In the genomic region with DNA sequence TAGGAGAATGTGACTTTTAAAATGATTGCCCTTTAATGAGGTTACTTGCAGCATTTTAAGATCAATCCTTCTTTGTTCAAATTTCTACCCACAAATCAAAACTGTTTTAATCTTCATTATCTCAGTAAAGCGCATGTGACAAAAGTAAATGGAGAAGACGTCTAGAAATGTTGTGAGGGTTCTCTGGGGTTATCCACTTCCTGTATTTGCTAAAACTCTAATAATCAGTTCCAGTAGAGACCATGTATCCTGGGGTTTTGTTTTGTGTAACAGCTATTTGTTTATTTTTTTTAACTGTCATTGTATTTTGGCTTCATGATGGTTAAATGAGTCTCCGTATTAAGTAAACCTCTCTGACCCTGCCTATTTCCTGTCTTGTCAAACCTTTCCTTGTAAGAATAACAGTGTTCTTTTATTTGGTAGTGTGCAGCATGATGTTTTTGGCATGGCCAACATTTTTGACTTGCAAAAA, we compare ENCODE assay signal across 10 cellular contexts. TPM values are rescaled to one million over a fixed set of nuclear protein-coding genes. Genes with fewer than 3 reads are reported as not detected.
DNase-seq lines count a peak whose midpoint lies in the region; ATAC-seq and TF ChIP-seq lines count a peak whose summit lies in the region.
"Had no signal": no experiment of that assay in that cellular context is flagged by ENCODE, and none has a peak within 500 bp of the region (broad histone marks: within the 10 kb centered on the region; RNA-seq: fewer than 3 reads in every experiment).

No MANE protein-coding gene starts in this region.

- H3K4me3 ChIP-seq in GM23248 (peak overlapping the region; percentile 20), SJSA1 (no peak overlapping the region), upper lobe of left lung (peak overlapping the region in 1 of 4 donors; percentile 1), trophoblast cell (ENCODE audit: low read depth, low read length) (no peak overlapping the region)

- H3K9me3 ChIP-seq in GM23248 (ENCODE audit: low read depth), result no peaks in the 10 kb centered on the region
- no peaks in the 10 kb centered on the region; the same call in 1 of the 2 replicates for H3K9me3 ChIP-seq in SJSA1 (replicated peaks)
- no peaks in the 10 kb centered on the region for H3K9me3 ChIP-seq in upper lobe of left lung
- no peaks in the 10 kb centered on the region for H3K9me3 ChIP-seq in trophoblast cell (ENCODE audit: insufficient read depth, low read depth, low read length)
- H3K9me3 ChIP-seq: esophagus squamous epithelium had no signal

- no peak overlapping the region for H3K4me3 Mint-ChIP-seq in activated T-helper 2 cell treated with anti-CD3 and anti-CD28 coated beads, Interferon-gamma antibody, Interleukin-2, Interleukin-4, amounts not matched to agents 10 μg/mL and 5 μg/mL and 100 μg/mL, durations not matched to agents 14 hours and 24 hours and 36 hours (ENCODE audit: low read depth)
- H3K4me3 Mint-ChIP-seq: activated B cell treated with CpG ODN at 0.5 μM for 24 hours, H9 had no signal

- H3K27ac ChIP-seq in GM23248 (peak overlapping the region; percentile 87), SJSA1 (peak overlapping the region; percentile 39), upper lobe of left lung (peak overlapping the region in 3 of 4 donors; percentile 25 to 50 (median 38)), trophoblast cell (ENCODE audit: low read depth, low read length) (no peak overlapping the region)

- H2AFZ ChIP-seq in GM23248, result peak overlapping the region; percentile 26
- no peak overlapping the region for H2AFZ ChIP-seq in trophoblast cell (ENCODE audit: insufficient read depth, low read length, poor library complexity)

- H3K4me1 ChIP-seq in GM23248 (ENCODE audit: insufficient read depth), result peaks cover 45% of the 10 kb centered on the region
- peaks cover 23% of the 10 kb centered on the region for H3K4me1 ChIP-seq in SJSA1 (replicated peaks)
- H3K4me1 ChIP-seq in upper lobe of left lung, result peaks cover 0 to 11% (median 6%) of the 10 kb centered on the region in 4 donors
- no peaks in the 10 kb centered on the region for H3K4me1 ChIP-seq in trophoblast cell (ENCODE audit: control insufficient read depth in 1 of 2, insufficient read depth in 2 of 2, low read length in 2 of 2)

- no peak for TF ChIP-seq POLR2A in upper lobe of left lung (IDR thresholded peaks at IDR 0.05)

- no peak overlapping the region for H2BK12ac ChIP-seq in trophoblast cell (ENCODE audit: low read length)

- ATAC-seq in upper lobe of left lung (ENCODE audit: low FRiP score in 2 of 2), result peak in 1 of 2 donors; percentile 3
- no peak for ATAC-seq in activated naive CD4-positive, alpha-beta T cell treated with anti-CD3 and anti-CD28 coated beads, Interleukin-2, amount 50 U/mL, for 72 hours

- H4K20me1 ChIP-seq in GM23248 (ENCODE audit: insufficient read depth), result no peaks in the 10 kb centered on the region

- no peak overlapping the region for H2BK120ac ChIP-seq in trophoblast cell (ENCODE audit: insufficient read depth, low read length, poor library complexity)

- no peak overlapping the region for H4K8ac ChIP-seq in trophoblast cell (ENCODE audit: low read depth, low read length)

- H3K79me1 ChIP-seq in trophoblast cell (ENCODE audit: low read length), result no peaks in the 10 kb centered on the region

- intact Hi-C loops in activated T-helper 2 cell treated with anti-CD3 and anti-CD28 coated beads, Interferon-gamma antibody, Interleukin-2, Interleukin-4, amounts not matched to agents 10 μg/mL and 5 μg/mL and 100 μg/mL, durations not matched to agents 14 hours and 24 hours and 36 hours (cut with micrococcal nuclease), result loop anchor here (5.0 kb wide), 1 partner anchor 274 kb away; no protein-coding TSS in a partner anchor

- no peaks in the 10 kb centered on the region for H3K9me2 ChIP-seq in GM23248 (ENCODE audit: insufficient read depth)

- no peak for TF ChIP-seq CTCF in upper lobe of left lung (IDR thresholded peaks at IDR 0.05)

- no peak for TF ChIP-seq EP300 in upper lobe of left lung (IDR thresholded peaks at IDR 0.05)

- H3K36me3 Mint-ChIP-seq in activated T-helper 2 cell treated with anti-CD3 and anti-CD28 coated beads, Interferon-gamma antibody, Interleukin-2, Interleukin-4, amounts not matched to agents 10 μg/mL and 5 μg/mL and 100 μg/mL, durations not matched to agents 14 hours and 24 hours and 36 hours (ENCODE audit: low read depth), result no peaks in the 10 kb centered on the region
- H3K36me3 Mint-ChIP-seq in activated naive CD4-positive, alpha-beta T cell treated with anti-CD3 and anti-CD28 coated beads, Interleukin-2, amount 50 U/mL, for 72 hours, result no peaks in the 10 kb centered on the region

- H3K4ac ChIP-seq in trophoblast cell (ENCODE audit: low read depth, low read length), result no peak overlapping the region

- 0 to 2% methylated on average over 3 of the region's 3 CpGs for WGBS in GM23248 (ENCODE audit: low coverage in 1 of 2, low lambda C conversion rate in 2 of 2, missing lambda C conversion rate in 2 of 2), 2 experiments
- 11 to 17% methylated on average over 3 of the region's 3 CpGs for WGBS in upper lobe of left lung, 2 donors
- no CpG with 5 or more reads among the region's 3 CpGs for WGBS in trophoblast cell (ENCODE audit: extremely low coverage, insufficient coverage, insufficient read length)

- H3K14ac ChIP-seq in trophoblast cell (ENCODE audit: low read length), result no peak overlapping the region

- H3K27me3 Mint-ChIP-seq in activated T-helper 2 cell treated with anti-CD3 and anti-CD28 coated beads, Interferon-gamma antibody, Interleukin-2, Interleukin-4, amounts not matched to agents 10 μg/mL and 5 μg/mL and 100 μg/mL, durations not matched to agents 14 hours and 24 hours and 36 hours (ENCODE audit: low read depth), result peaks cover 4% of the 10 kb centered on the region
- H3K27me3 Mint-ChIP-seq: activated B cell treated with CpG ODN at 0.5 μM for 24 hours had no signal

- H3F3A ChIP-seq in GM23248 (ENCODE audit: insufficient read depth), result peaks cover 54% of the 10 kb centered on the region

- H3K4me2 ChIP-seq in GM23248 (ENCODE audit: unreplicated experiment) (peak overlapping the region; percentile 68), trophoblast cell (ENCODE audit: low read length) (no peak overlapping the region)

- H3K9ac ChIP-seq in GM23248 (peak overlapping the region; percentile 75), trophoblast cell (ENCODE audit: low read length) (no peak overlapping the region)

- peaks cover 6% of the 10 kb centered on the region for H3K4me1 Mint-ChIP-seq in activated T-helper 2 cell treated with anti-CD3 and anti-CD28 coated beads, Interferon-gamma antibody, Interleukin-2, Interleukin-4, amounts not matched to agents 10 μg/mL and 5 μg/mL and 100 μg/mL, durations not matched to agents 14 hours and 24 hours and 36 hours (ENCODE audit: low read depth)

- H3K27me3 ChIP-seq in GM23248 (replicated peaks; ENCODE audit: insufficient read depth) (no peaks in the 10 kb centered on the region), SJSA1 (replicated peaks) (no peaks in the 10 kb centered on the region), upper lobe of left lung (no peaks in the 10 kb centered on the region), trophoblast cell (ENCODE audit: insufficient read depth, low read length) (no peaks in the 10 kb centered on the region)
- H3K27me3 ChIP-seq: esophagus squamous epithelium had no signal

- H4K91ac ChIP-seq in trophoblast cell (ENCODE audit: low read depth, low read length), result no peak overlapping the region

- H3K79me2 ChIP-seq in GM23248 (ENCODE audit: insufficient read depth) (no peaks in the 10 kb centered on the region), trophoblast cell (ENCODE audit: control insufficient read depth, insufficient read depth, low read length, poor library complexity) (no peaks in the 10 kb centered on the region)

- DNase-seq in GM23248 (peak; percentile 47), SJSA1 (ENCODE audit: low read depth in 1 of 2, low spot score in 2 of 2) (peak in 1 of 2 experiments; percentile 70), globus pallidus (ENCODE audit: low spot score) (peak; percentile 14), upper lobe of left lung (no peak), trophoblast cell (no peak)
- no peak for DNase-seq in activated T-helper 2 cell treated with anti-CD3 and anti-CD28 coated beads, Interferon-gamma antibody, Interleukin-2, Interleukin-4, amounts not matched to agents 10 μg/mL and 5 μg/mL and 100 μg/mL, durations not matched to agents 14 hours and 24 hours and 36 hours (ENCODE audit: low spot score)
- no peak for DNase-seq in activated naive CD4-positive, alpha-beta T cell treated with anti-CD3 and anti-CD28 coated beads, Interleukin-2, amount 50 U/mL, for 72 hours (ENCODE audit: low spot score in 2 of 2)
- DNase-seq: activated B cell treated with CpG ODN at 0.5 μM for 24 hours, esophagus squamous epithelium, H9 had no signal

- no peaks in the 10 kb centered on the region for H3K9me3 Mint-ChIP-seq in activated T-helper 2 cell treated with anti-CD3 and anti-CD28 coated beads, Interferon-gamma antibody, Interleukin-2, Interleukin-4, amounts not matched to agents 10 μg/mL and 5 μg/mL and 100 μg/mL, durations not matched to agents 14 hours and 24 hours and 36 hours
- no peaks in the 10 kb centered on the region for H3K9me3 Mint-ChIP-seq in activated naive CD4-positive, alpha-beta T cell treated with anti-CD3 and anti-CD28 coated beads, Interleukin-2, amount 50 U/mL, for 72 hours
- H3K9me3 Mint-ChIP-seq: activated B cell treated with CpG ODN at 0.5 μM for 24 hours had no signal

- in situ Hi-C loops in GM23248 (cut with MboI), result loop anchor here (25.0 kb wide), 1 partner anchor 279 kb away; the partner anchor contains the start of gene FBN1

- no peak overlapping the region for H3K18ac ChIP-seq in trophoblast cell (ENCODE audit: low read length)

- no peak overlapping the region for H2BK5ac ChIP-seq in trophoblast cell (ENCODE audit: low read depth, low read length, poor library complexity)

- no peak overlapping the region for H2AK5ac ChIP-seq in trophoblast cell (ENCODE audit: low read length)

- H3K36me3 ChIP-seq in GM23248 (ENCODE audit: low read depth) (no peaks in the 10 kb centered on the region), SJSA1 (no peaks in the 10 kb centered on the region), upper lobe of left lung (no peaks in the 10 kb centered on the region), trophoblast cell (ENCODE audit: control insufficient read depth in 1 of 2, insufficient read depth in 2 of 2, low read length in 2 of 2) (no peaks in the 10 kb centered on the region)
- H3K36me3 ChIP-seq: esophagus squamous epithelium had no signal

- H3K27ac Mint-ChIP-seq in activated T-helper 2 cell treated with anti-CD3 and anti-CD28 coated beads, Interferon-gamma antibody, Interleukin-2, Interleukin-4, amounts not matched to agents 10 μg/mL and 5 μg/mL and 100 μg/mL, durations not matched to agents 14 hours and 24 hours and 36 hours, result no peak overlapping the region
- no peak overlapping the region for H3K27ac Mint-ChIP-seq in activated naive CD4-positive, alpha-beta T cell treated with anti-CD3 and anti-CD28 coated beads, Interleukin-2, amount 50 U/mL, for 72 hours
- H3K27ac Mint-ChIP-seq: activated B cell treated with CpG ODN at 0.5 μM for 24 hours, H9 had no signal

- no peak overlapping the region for H4K12ac ChIP-seq in trophoblast cell (ENCODE audit: low read depth, low read length)

- no peak overlapping the region for H3K23ac ChIP-seq in trophoblast cell (ENCODE audit: low read length)

RNA-seq across cellular contexts. Expression of gene DUT, which starts 27.5 kb away (rescaled TPM):
- 78.0 and 80.6 TPM in 2 replicates for total RNA-seq in GM23248 (2014; rRNA removed; shearing (Covaris generic))
- 149 and 156 TPM in 2 replicates for polyA plus RNA-seq in GM23248 (2016; fragmentation: Nextera tagmentation; extraction: Ambion mirVana)
- total RNA-seq in SJSA1 (2014; rRNA removed; shearing (Covaris generic)), result 114 and 178 TPM in 2 replicates
- 10 to 100 TPM; 29.3 to 87.5 (median 61.2) TPM for total RNA-seq in upper lobe of left lung
- total RNA-seq in activated T-helper 2 cell treated with anti-CD3 and anti-CD28 coated beads, Interferon-gamma antibody, Interleukin-2, Interleukin-4, amounts not matched to agents 10 μg/mL and 5 μg/mL and 100 μg/mL, durations not matched to agents 14 hours and 24 hours and 36 hours, result 204 and 212 TPM in 2 replicates
- 52.1 and 53.1 TPM in 2 replicates for polyA plus RNA-seq in trophoblast cell (2013)
- 100 to 1,000 TPM; 314 to 423 TPM for total RNA-seq in activated naive CD4-positive, alpha-beta T cell treated with anti-CD3 and anti-CD28 coated beads, Interleukin-2, amount 50 U/mL, for 72 hours

Comparison
In these comparisons a context has a peak if more than half of its experiments do, and no peak if none do; other contexts are left out.
1. DNase-seq: peak in GM23248 (single experiment) and globus pallidus (single experiment); none in upper lobe of left lung (0 of 2), activated T-helper 2 cell treated with anti-CD3 and anti-CD28 coated beads, Interferon-gamma antibody, Interleukin-2, Interleukin-4, amounts not matched to agents 10 μg/mL and 5 μg/mL and 100 μg/mL, durations not matched to agents 14 hours and 24 hours and 36 hours (single experiment), trophoblast cell (0 of 2) and activated naive CD4-positive, alpha-beta T cell treated with anti-CD3 and anti-CD28 coated beads, Interleukin-2, amount 50 U/mL, for 72 hours (0 of 2).